17 cellular contexts compared by ENCODE assay signal in the genomic region with DNA sequence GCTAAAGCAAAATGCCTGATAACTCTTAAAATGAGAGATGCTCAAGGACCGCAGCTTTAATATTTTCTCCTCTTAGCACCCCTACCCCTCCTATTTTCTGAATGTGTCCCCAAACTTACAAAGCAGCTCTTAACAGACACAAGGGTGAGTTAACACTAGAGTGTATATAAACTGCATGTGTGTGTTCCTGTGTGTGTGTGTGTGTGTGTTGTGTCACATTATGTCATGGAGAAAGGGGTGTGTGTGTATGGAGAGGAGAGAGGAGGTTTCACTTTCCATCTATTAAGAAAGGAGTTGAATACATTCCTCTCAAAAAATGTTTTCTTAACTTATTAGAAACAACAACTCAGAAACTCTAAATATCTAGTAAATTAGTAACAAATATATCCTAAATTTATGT. TPM values are rescaled to one million over a fixed set of nuclear protein-coding genes. Genes with fewer than 3 reads are reported as not detected.
DNase-seq lines count a peak whose midpoint lies in the region; ATAC-seq, FAIRE-seq and TF ChIP-seq lines count a peak whose summit lies in the region.
"Had no signal": no experiment of that assay in that cellular context is flagged by ENCODE, and none has a peak within 500 bp of the region (broad histone marks: within the 10 kb centered on the region; RNA-seq: fewer than 3 reads in every experiment).

No MANE protein-coding gene starts in this region.

- H3K4me3 ChIP-seq in right atrium auricular region: peak overlapping the region in 1 of 2 donors; percentile 45
- no peak overlapping the region for H3K4me3 ChIP-seq in lower leg skin (ENCODE audit: low read depth, poor library complexity, severe bottlenecking)
- no peak overlapping the region for H3K4me3 ChIP-seq in gastrocnemius medialis

- TF ChIP-seq POLR2A in lower leg skin (IDR thresholded peaks at IDR 0.05) (no peak), gastrocnemius medialis (IDR thresholded peaks at IDR 0.05) (no peak)

- DNase-seq in Right ventricle myocardium inferior (ENCODE audit: missing footprints): no peak
- DNase-seq in right atrium auricular region (ENCODE audit: low spot score): no peak
- DNase-seq in midbrain (lab: John Stamatoyannopoulos, UW): peak; percentile 38
- DNase-seq in lower leg skin (ENCODE audit: low spot score in 2 of 2): no peak
- DNase-seq in iPS-NIHi7 (ENCODE audit: extremely low spot score): no peak
- no peak for DNase-seq in gastrocnemius medialis
- DNase-seq in activated gamma-delta T cell (lab: John Stamatoyannopoulos, UW): no peak
- DNase-seq: adrenal gland; AML-193; kidney; NCI-H1694; occipital lobe; stimulated activated CD4-positive, alpha-beta T cell treated with anti-CD3 and anti-CD28 coated beads, Interleukin-1b, Interleukin-23, amount 100 ng/mL, for 48 hours; stimulated activated naive CD4-positive, alpha-beta T cell treated with Interleukin-2 at 50 U/mL for 16 hours; T-helper 9 cell had no signal

- H3K27me3 ChIP-seq in right atrium auricular region (no peaks in the 10 kb centered on the region), gastrocnemius medialis (no peaks in the 10 kb centered on the region)
- H3K27me3 ChIP-seq: adrenal gland had no signal

- WGBS in lower leg skin, 2 donors: 78% methylated on average over 1 of the region's 1 CpG

- peak; percentile 4 for FAIRE-seq in endometrium (lab: Jason Lieb, UNC)
- FAIRE-seq: G401.6, kidney had no signal

- H3K36me3 ChIP-seq in right atrium auricular region (no peaks in the 10 kb centered on the region), gastrocnemius medialis (no peaks in the 10 kb centered on the region)
- H3K36me3 ChIP-seq: adrenal gland had no signal

- in situ Hi-C loops in gastrocnemius medialis (cut with MboI; ENCODE audit: low sequenced_read_pairs in 4 of 4): no loop called here

- TF ChIP-seq CTCF in right atrium auricular region (IDR thresholded peaks at IDR 0.05) (no peak), lower leg skin (IDR thresholded peaks at IDR 0.05) (no peak), gastrocnemius medialis (IDR thresholded peaks at IDR 0.05 in 4 of 5, conservative IDR thresholded peaks at IDR 0.05 in 1 of 5) (no peak)

- peaks cover 0 to 10% of the 10 kb centered on the region in 2 donors for H3K4me1 ChIP-seq in right atrium auricular region
- H3K4me1 ChIP-seq in gastrocnemius medialis: no peaks in the 10 kb centered on the region
- H3K4me1 ChIP-seq: adrenal gland had no signal

- no peak overlapping the region for H3K27ac ChIP-seq in right atrium auricular region
- no peak overlapping the region for H3K27ac ChIP-seq in gastrocnemius medialis
- H3K27ac ChIP-seq: adrenal gland had no signal

- intact Hi-C loops in Right ventricle myocardium inferior (cut with DNase I): no loop called here
- intact Hi-C loops in lower leg skin (cut with DNase I; ENCODE audit: low total_unique reads): no loop called here
- intact Hi-C loops in gastrocnemius medialis (cut with DNase I; ENCODE audit: low total_unique reads): no loop called here

- peak; percentile 42 for ATAC-seq in Right ventricle myocardium inferior
- no peak for ATAC-seq in gastrocnemius medialis

- H3K9me3 ChIP-seq in right atrium auricular region (no peaks in the 10 kb centered on the region), gastrocnemius medialis (no peaks in the 10 kb centered on the region)
- H3K9me3 ChIP-seq: adrenal gland had no signal

RNA-seq across cellular contexts. Expression of gene PTN, which starts 1.2 kb away (rescaled TPM):
- total RNA-seq in Right ventricle myocardium inferior (21.6 TPM), right atrium auricular region (10 to 100 TPM in 1 of 2 donors, 1 to 10 TPM in 1; 8.6 to 26.2 TPM), lower leg skin (10 to 100 TPM in 1 of 4 donors, 1 to 10 TPM in 2, under 1 TPM in 1; 0.34 to 10.1 (median 3.0) TPM), gastrocnemius medialis (under 1 TPM in 3 of 4 donors, not detected in 1; 0.29 to 0.87 (median 0.46) TPM)
